Comparison of ENCODE assay signal across 11 cellular contexts in genomic region chr9:133492061-133493021, GRCh38. TPM values are rescaled to one million over a fixed set of nuclear protein-coding genes. Genes with fewer than 3 reads are reported as not detected.
DNase-seq lines count a peak whose midpoint lies in the region; ATAC-seq, FAIRE-seq and TF ChIP-seq lines count a peak whose summit lies in the region.
"Had no signal": no experiment of that assay in that cellular context is flagged by ENCODE, and none has a peak within 500 bp of the region (broad histone marks: within the 10 kb centered on the region; RNA-seq: fewer than 3 reads in every experiment).

No MANE protein-coding gene starts in this region.

- H3K4me1 ChIP-seq in GM12878 (ENCODE audit: control insufficient read depth, insufficient read depth, low read length) = no peaks in the 10 kb centered on the region
- H3K4me1 ChIP-seq in keratinocyte (ENCODE audit: control insufficient read depth, extremely low read depth, insufficient read depth, low read length) = peaks cover 12% of the 10 kb centered on the region
- H3K4me1 ChIP-seq in thoracic aorta (ENCODE audit: control insufficient read depth in 1 of 2, low read depth in 2 of 2) = peaks cover 4 to 21% of the 10 kb centered on the region in 2 donors

- H3K79me2 ChIP-seq in GM12878 (ENCODE audit: control insufficient read depth, insufficient read depth, low read length) = no peaks in the 10 kb centered on the region
- no peaks in the 10 kb centered on the region for H3K79me2 ChIP-seq in keratinocyte (ENCODE audit: control insufficient read depth, insufficient read depth, low read length)

- FAIRE-seq in GM12878 (lab: Jason Lieb, UNC) (no peak), keratinocyte (lab: Jason Lieb, UNC) (no peak)

- WGBS in GM12878 (ENCODE audit: insufficient coverage, insufficient replicate concordance, low lambda C conversion rate, missing lambda C conversion rate) = 26% methylated on average over 32 of the region's 33 CpGs

- no peak overlapping the region for H3K27ac ChIP-seq in GM12878 (ENCODE audit: control insufficient read depth, insufficient read depth)
- peak overlapping the region; percentile 26 for H3K27ac ChIP-seq in keratinocyte (ENCODE audit: control insufficient read depth, insufficient read depth, low read length)
- peak overlapping the region; percentile 23 to 53 for H3K27ac ChIP-seq in thoracic aorta

- H3K4me2 ChIP-seq in GM12878 (ENCODE audit: control insufficient read depth, insufficient read depth) (no peak overlapping the region), keratinocyte (ENCODE audit: control insufficient read depth, extremely low read depth, insufficient read depth, low read depth, low read length) (peak overlapping the region; percentile 20)

- SMC1A ChIA-PET in GM12878 (lab: Charles Lee; ENCODE audit: uncharacterized antibody, unreplicated experiment) = no interaction called here

- CTCF ChIA-PET in GM12878 (lab: Yijun Ruan, JAX) = no interaction called here

- H3K9ac ChIP-seq in GM12878 (ENCODE audit: control insufficient read depth, insufficient read depth, low read length) (no peak overlapping the region), keratinocyte (ENCODE audit: control insufficient read depth, extremely low read depth, insufficient read depth, low read length) (peak overlapping the region; percentile 15)

- dilution Hi-C loops in keratinocyte (cut with MboI; ENCODE audit: extremely low pct_ligation_motif_present, low sequenced_read_pairs) = no loop called here

- H3K9me1 ChIP-seq in keratinocyte (ENCODE audit: control insufficient read depth, extremely low read depth, insufficient read depth, low read length) = no peaks in the 10 kb centered on the region

- H3K4me1 Mint-ChIP-seq in progenitor cell of endocrine pancreas (ENCODE audit: low read depth) = no peaks in the 10 kb centered on the region
- H3K4me1 Mint-ChIP-seq: activated naive CD8-positive, alpha-beta T cell treated with anti-CD3 and anti-CD28 coated beads, Interleukin-2, amount 50 U/mL, for 24 hours had no signal

- H3K27me3 ChIP-seq in GM12878 (replicated peaks in 1 of 2; ENCODE audit: control insufficient read depth in 2 of 2, insufficient read depth in 2 of 2, low read length in 1 of 2) (no peaks in the 10 kb centered on the region; a peak in 3 of 4 replicates), keratinocyte (ENCODE audit: control insufficient read depth, extremely low read depth, insufficient read depth, low read length) (peaks cover 18% of the 10 kb centered on the region), thoracic aorta (replicated peaks; ENCODE audit: insufficient read depth) (no peaks in the 10 kb centered on the region)

- H3K4me3 Mint-ChIP-seq in progenitor cell of endocrine pancreas (ENCODE audit: low read depth) = no peak overlapping the region
- H3K4me3 Mint-ChIP-seq: activated naive CD8-positive, alpha-beta T cell treated with anti-CD3 and anti-CD28 coated beads, Interleukin-2, amount 50 U/mL, for 24 hours had no signal

- no peaks in the 10 kb centered on the region for H3K36me3 Mint-ChIP-seq in progenitor cell of endocrine pancreas (ENCODE audit: insufficient read depth)

- no peak for TF ChIP-seq RAD21 in GM12878 (IDR thresholded peaks at IDR 0.05; ENCODE audit: insufficient read depth, low read depth, low read length)

- H3K27me3 Mint-ChIP-seq in progenitor cell of endocrine pancreas = peaks cover 6% of the 10 kb centered on the region
- H3K27me3 Mint-ChIP-seq: activated naive CD8-positive, alpha-beta T cell treated with anti-CD3 and anti-CD28 coated beads, Interleukin-2, amount 50 U/mL, for 24 hours had no signal

- H4K20me1 ChIP-seq in GM12878 (ENCODE audit: control insufficient read depth, insufficient read depth) (no peaks in the 10 kb centered on the region), keratinocyte (ENCODE audit: control insufficient read depth, extremely low read depth, insufficient read depth, low read length) (no peaks in the 10 kb centered on the region)

- no peaks in the 10 kb centered on the region for H3K9me3 Mint-ChIP-seq in progenitor cell of endocrine pancreas (ENCODE audit: low read depth)
- H3K9me3 Mint-ChIP-seq: activated naive CD8-positive, alpha-beta T cell treated with anti-CD3 and anti-CD28 coated beads, Interleukin-2, amount 50 U/mL, for 24 hours had no signal

- intact Hi-C loops in GM12878 (cut with micrococcal nuclease; ENCODE audit: unreplicated experiment) = no loop called here

- H3K9me3 ChIP-seq in GM12878 (replicated peaks; ENCODE audit: control insufficient read depth, insufficient read depth, low read length) (no peaks in the 10 kb centered on the region), keratinocyte (ENCODE audit: control insufficient read depth, low read depth, low read length) (no peaks in the 10 kb centered on the region), thoracic aorta (no peaks in the 10 kb centered on the region)

- POLR2A ChIA-PET in GM12878 (lab: Charles Lee) = no interaction called here

- no peak overlapping the region for H3K27ac Mint-ChIP-seq in progenitor cell of endocrine pancreas
- H3K27ac Mint-ChIP-seq: activated naive CD8-positive, alpha-beta T cell treated with anti-CD3 and anti-CD28 coated beads, Interleukin-2, amount 50 U/mL, for 24 hours had no signal

- H2AFZ ChIP-seq in GM12878 (ENCODE audit: control insufficient read depth, low read depth, low read length) (no peak overlapping the region), keratinocyte (ENCODE audit: control insufficient read depth, low read length) (peak overlapping the region; percentile 53)

- RAD21 ChIA-PET in GM12878 (lab: Charles Lee; ENCODE audit: unreplicated experiment) = no interaction called here

- no peak for TF ChIP-seq CTCF in GM12878 (IDR thresholded peaks at IDR 0.05 in 2 of 3, conservative IDR thresholded peaks at IDR 0.05 in 1 of 3; ENCODE audit: control insufficient read depth in 2 of 3, extremely low read depth in 1 of 3, insufficient read depth in 1 of 3, low read depth in 3 of 3, low read length in 3 of 3)
- no peak for TF ChIP-seq CTCF in keratinocyte (optimal IDR thresholded peaks at IDR 0.05 in 1 of 3, IDR thresholded peaks at IDR 0.05 in 1 of 3, conservative IDR thresholded peaks at IDR 0.05 in 1 of 3; ENCODE audit: extremely low read depth in 1 of 3, insufficient read depth in 2 of 3, low read length in 3 of 3)
- no peak for TF ChIP-seq CTCF in thoracic aorta (IDR thresholded peaks at IDR 0.05)
- TF ChIP-seq CTCF in progenitor cell of endocrine pancreas (IDR thresholded peaks at IDR 0.05; ENCODE audit: unreplicated experiment) = no peak

- peak; percentile 36; the same call in 1 of the 3 replicates for ATAC-seq in GM12878
- no peak for ATAC-seq in thoracic aorta (ENCODE audit: insufficient number of reproducible peaks, low FRiP score, low read depth)
- ATAC-seq in GM18868 (IDR thresholded peaks at IDR 0.05; ENCODE audit: unreplicated experiment) = no peak
- no peak for ATAC-seq in esophagus mucosa
- ATAC-seq: activated naive CD8-positive, alpha-beta T cell treated with anti-CD3 and anti-CD28 coated beads, Interleukin-2, amount 50 U/mL, for 24 hours had no signal

- no peak for TF ChIP-seq POLR2A in GM12878 (IDR thresholded peaks at IDR 0.05; ENCODE audit: low read depth, low read length)

- no TSS peak for BruUV-seq in GM12878 (replicated peaks; lab: Mats Ljungman, UMichigan)

- H3K36me3 ChIP-seq in GM12878 (ENCODE audit: control insufficient read depth in 2 of 2, insufficient read depth in 2 of 2, low read length in 1 of 2) (no peaks in the 10 kb centered on the region), keratinocyte (ENCODE audit: control insufficient read depth in 2 of 2, extremely low read depth in 1 of 2, insufficient read depth in 2 of 2, low read length in 2 of 2) (no peaks in the 10 kb centered on the region), thoracic aorta (no peaks in the 10 kb centered on the region)

- no peak for TF ChIP-seq EP300 in GM12878 (IDR thresholded peaks at IDR 0.05; ENCODE audit: borderline replicate concordance in 1 of 2, control insufficient read depth in 1 of 2, low read depth in 2 of 2, low read length in 2 of 2)

- no peak overlapping the region for H3K4me3 ChIP-seq in GM12878
- no peak overlapping the region for H3K4me3 ChIP-seq in keratinocyte (ENCODE audit: control insufficient read depth in 2 of 3, extremely low read depth in 1 of 3, insufficient read depth in 2 of 3, low read depth in 1 of 3, low read length in 3 of 3)
- H3K4me3 ChIP-seq in thoracic aorta = no peak overlapping the region

- in situ Hi-C loops in GM12878 (cut with MboI) = no loop called here

- peak; percentile 81 for DNase-seq in LHCN-M2 (ENCODE audit: low read depth)
- DNase-seq in GM12878 (ENCODE audit: low read depth, low spot score) = no peak
- DNase-seq in keratinocyte (ENCODE audit: low read depth, low spot score) = no peak
- no peak for DNase-seq in thoracic aorta (ENCODE audit: low spot score)
- DNase-seq in progenitor cell of endocrine pancreas (ENCODE audit: low spot score, unreplicated experiment) = no peak
- DNase-seq in ureter (ENCODE audit: low spot score) = no peak
- DNase-seq: activated naive CD8-positive, alpha-beta T cell treated with anti-CD3 and anti-CD28 coated beads, Interleukin-2, amount 50 U/mL, for 24 hours had no signal

RNA-seq across cellular contexts. Expression of gene SLC2A6, which starts 13.4 kb away (rescaled TPM):
- total RNA-seq in LHCN-M2 (2014; rRNA removed) = 16.6 and 19.1 TPM in 2 replicates
- 15.0 TPM for polyA plus RNA-seq in LHCN-M2 (2012)
- total RNA-seq in GM12878 (2013; cell fraction: nucleolus; rRNA removed) = 74.1 and 77.8 TPM in 2 replicates
- total RNA-seq in GM12878 (2014; rRNA removed) = 30.4 and 32.4 TPM in 2 replicates
- 8.3 and 9.4 TPM in 2 replicates for total RNA-seq in GM12878 (2014; rRNA removed; fragmentation: Illumina TruSeq; extraction: Trizol)
- total RNA-seq in GM12878 (2021) = 34.1 and 36.4 TPM in 2 replicates
- polyA plus RNA-seq in GM12878 (2011; ENCODE audit: low read depth) = 4.8 TPM
- 4.3 and 11.7 TPM in 2 replicates for polyA plus RNA-seq in GM12878 (2011; rRNA removed)
- polyA plus RNA-seq in GM12878 (2011; cell fraction: cytosol; rRNA removed) = 15.7 and 29.5 TPM in 2 replicates
- 26.2 and 33.5 TPM in 2 replicates for polyA plus RNA-seq in GM12878 (2011; cell fraction: nucleus; rRNA removed)
- polyA plus RNA-seq in GM12878 (2012) = 15.2 and 16.5 TPM in 2 replicates
- 4.3 and 6.6 TPM in 2 replicates for polyA plus RNA-seq in GM12878 (2014; fragmentation: Illumina TruSeq; extraction: Trizol)
- 1 to 10 TPM; 1.1 to 6.1 TPM for polyA plus RNA-seq in GM12878 (2014; fragmentation: Nextera tagmentation; extraction: Ambion mirVana)
- polyA plus RNA-seq in GM12878 (2014; rRNA removed) = 37.9 and 44.7 TPM in 2 replicates
- polyA plus RNA-seq in GM12878 (2016; fragmentation: Nextera tagmentation; extraction: Ambion mirVana) = 10 to 100 TPM; 24.8 to 28.0 TPM
- 11.8 and 29.6 TPM in 2 replicates for polyA minus RNA-seq in GM12878 (2011; rRNA and poly(A)+ RNA removed)
- 13.6 and 14.0 TPM in 2 replicates for polyA minus RNA-seq in GM12878 (2011; cell fraction: cytosol; rRNA and poly(A)+ RNA removed)
- polyA minus RNA-seq in GM12878 (2011; cell fraction: nucleus; rRNA and poly(A)+ RNA removed) = 38.4 and 46.0 TPM in 2 replicates
- polyA plus RNA-seq in keratinocyte = 15.9 to 30.4 TPM (median 28.3 TPM) in 3 replicates
- polyA plus RNA-seq in keratinocyte (2011; ENCODE audit: low read depth) = 0.37 TPM
- 8.7 and 18.3 TPM in 2 replicates for polyA plus RNA-seq in keratinocyte (2011; cell fraction: cytosol; rRNA removed)
- 38.1 and 56.6 TPM in 2 replicates for polyA plus RNA-seq in keratinocyte (2011; cell fraction: nucleus; rRNA removed)
- 1.7 and 36.9 TPM in 2 replicates for polyA plus RNA-seq in keratinocyte (2012; ENCODE audit: low replicate concordance)
- 20.1 to 34.4 TPM (median 21.4 TPM) in 3 replicates for polyA minus RNA-seq in keratinocyte
- 48.9 TPM for polyA minus RNA-seq in keratinocyte (2011; cell fraction: cytosol; rRNA and poly(A)+ RNA removed)
- 57.7 and 76.3 TPM in 2 replicates for polyA minus RNA-seq in keratinocyte (2011; cell fraction: nucleus; rRNA and poly(A)+ RNA removed)
- 1 to 10 TPM; 4.6 to 8.8 TPM for total RNA-seq in thoracic aorta
- total RNA-seq in progenitor cell of endocrine pancreas = 4.7 and 5.2 TPM in 2 replicates
- total RNA-seq in esophagus mucosa = 0.80 TPM
- 19.6 TPM for total RNA-seq in ureter

RNA-seq across cellular contexts. Expression of gene MYMK, which starts 32.4 kb away (rescaled TPM):
- total RNA-seq in LHCN-M2 (2014; rRNA removed) (0.63 TPM in 1 of 2 replicates, not detected in the other), GM12878 (2014; rRNA removed) (not detected in 2 replicates), GM12878 (2014; rRNA removed; fragmentation: Illumina TruSeq; extraction: Trizol) (not detected in 2 replicates), GM12878 (2021) (not detected in 2 replicates), thoracic aorta (not detected), progenitor cell of endocrine pancreas (not detected in 2 replicates), esophagus mucosa (not detected), ureter (not detected)
- polyA plus RNA-seq in LHCN-M2 (2012) = 0.40 TPM
- not detected in 2 replicates for total RNA-seq in GM12878 (2013; cell fraction: nucleolus; rRNA removed)
- not detected for polyA plus RNA-seq in GM12878 (2011; ENCODE audit: low read depth)
- polyA plus RNA-seq in GM12878 (2011; rRNA removed) (not detected in 2 replicates), GM12878 (2014; fragmentation: Illumina TruSeq; extraction: Trizol) (not detected in 2 replicates), GM12878 (2014; fragmentation: Nextera tagmentation; extraction: Ambion mirVana) (not detected), GM12878 (2014; rRNA removed) (not detected in 2 replicates), GM12878 (2016; fragmentation: Nextera tagmentation; extraction: Ambion mirVana) (not detected), keratinocyte (not detected in 3 replicates)
- polyA plus RNA-seq in GM12878 (2011; cell fraction: cytosol; rRNA removed) = not detected in 2 replicates
- not detected in 2 replicates for polyA plus RNA-seq in GM12878 (2011; cell fraction: nucleus; rRNA removed)
- not detected in 2 replicates for polyA plus RNA-seq in GM12878 (2012)
- polyA minus RNA-seq in GM12878 (2011; rRNA and poly(A)+ RNA removed) = not detected in 2 replicates
- not detected in 2 replicates for polyA minus RNA-seq in GM12878 (2011; cell fraction: cytosol; rRNA and poly(A)+ RNA removed)
- not detected in 2 replicates for polyA minus RNA-seq in GM12878 (2011; cell fraction: nucleus; rRNA and poly(A)+ RNA removed)
- not detected for polyA plus RNA-seq in keratinocyte (2011; ENCODE audit: low read depth)
- polyA plus RNA-seq in keratinocyte (2011; cell fraction: cytosol; rRNA removed) = not detected in 2 replicates
- polyA plus RNA-seq in keratinocyte (2011; cell fraction: nucleus; rRNA removed) = not detected in 2 replicates
- polyA plus RNA-seq in keratinocyte (2012; ENCODE audit: low replicate concordance) = not detected in 2 replicates
- polyA minus RNA-seq in keratinocyte = not detected in 3 replicates
- polyA minus RNA-seq in keratinocyte (2011; cell fraction: cytosol; rRNA and poly(A)+ RNA removed) = not detected
- not detected in 2 replicates for polyA minus RNA-seq in keratinocyte (2011; cell fraction: nucleus; rRNA and poly(A)+ RNA removed)
- total RNA-seq: HT-29 had no signal
- polyA plus RNA-seq: neural cell had no signal

RNA-seq across cellular contexts. Expression of gene CACFD1, which starts 32.6 kb away (rescaled TPM):
- total RNA-seq in LHCN-M2 (2014; rRNA removed) (7.4 and 8.2 TPM in 2 replicates), GM12878 (2014; rRNA removed) (1.6 and 2.3 TPM in 2 replicates), GM12878 (2014; rRNA removed; fragmentation: Illumina TruSeq; extraction: Trizol) (0.45 and 0.64 TPM in 2 replicates), GM12878 (2021) (2.7 and 4.0 TPM in 2 replicates), thoracic aorta (10 to 100 TPM; 15.8 to 19.5 TPM), progenitor cell of endocrine pancreas (55.6 and 56.2 TPM in 2 replicates), esophagus mucosa (7.4 TPM), ureter (24.9 TPM)
- 9.0 TPM for polyA plus RNA-seq in LHCN-M2 (2012)
- total RNA-seq in GM12878 (2013; cell fraction: nucleolus; rRNA removed) = 8.8 and 9.0 TPM in 2 replicates
- polyA plus RNA-seq in GM12878 (2011; ENCODE audit: low read depth) = 0.87 TPM
- polyA plus RNA-seq in GM12878 (2011; rRNA removed) (2.7 and 5.8 TPM in 2 replicates), GM12878 (2014; fragmentation: Illumina TruSeq; extraction: Trizol) (0.14 and 0.35 TPM in 2 replicates), GM12878 (2014; fragmentation: Nextera tagmentation; extraction: Ambion mirVana) (under 1 TPM in 1 of 2 experiments, not detected in 1; 0.09 TPM), GM12878 (2014; rRNA removed) (1.4 and 3.6 TPM in 2 replicates), GM12878 (2016; fragmentation: Nextera tagmentation; extraction: Ambion mirVana) (1 to 10 TPM in 1 of 2 experiments, under 1 TPM in 1; 0.98 to 1.4 TPM), keratinocyte (2.5 to 6.0 TPM (median 3.4 TPM) in 3 replicates)
- 5.2 and 7.4 TPM in 2 replicates for polyA plus RNA-seq in GM12878 (2011; cell fraction: cytosol; rRNA removed)
- polyA plus RNA-seq in GM12878 (2011; cell fraction: nucleus; rRNA removed) = 11.7 and 14.1 TPM in 2 replicates
- polyA plus RNA-seq in GM12878 (2012) = 2.4 and 2.6 TPM in 2 replicates
- 5.6 and 10.7 TPM in 2 replicates for polyA minus RNA-seq in GM12878 (2011; rRNA and poly(A)+ RNA removed)
- 3.0 and 4.4 TPM in 2 replicates for polyA minus RNA-seq in GM12878 (2011; cell fraction: cytosol; rRNA and poly(A)+ RNA removed)
- 11.6 and 16.0 TPM in 2 replicates for polyA minus RNA-seq in GM12878 (2011; cell fraction: nucleus; rRNA and poly(A)+ RNA removed)
- polyA plus RNA-seq in keratinocyte (2011; ENCODE audit: low read depth) = 2.0 TPM
- 2.3 and 3.7 TPM in 2 replicates for polyA plus RNA-seq in keratinocyte (2011; cell fraction: cytosol; rRNA removed)
- 4.6 and 6.6 TPM in 2 replicates for polyA plus RNA-seq in keratinocyte (2011; cell fraction: nucleus; rRNA removed)
- 4.5 and 4.8 TPM in 2 replicates for polyA plus RNA-seq in keratinocyte (2012; ENCODE audit: low replicate concordance)
- polyA minus RNA-seq in keratinocyte = 3.4 to 13.7 TPM (median 3.4 TPM) in 3 replicates
- polyA minus RNA-seq in keratinocyte (2011; cell fraction: cytosol; rRNA and poly(A)+ RNA removed) = 8.1 TPM
- polyA minus RNA-seq in keratinocyte (2011; cell fraction: nucleus; rRNA and poly(A)+ RNA removed) = 5.1 and 8.1 TPM in 2 replicates

RNA-seq across cellular contexts. Expression of gene ADAMTSL2, which starts 42.2 kb away (rescaled TPM):
- total RNA-seq in LHCN-M2 (2014; rRNA removed) = 0.32 TPM in 1 of 2 replicates, not detected in the other
- 0.05 TPM for polyA plus RNA-seq in LHCN-M2 (2012)
- not detected in 2 replicates for total RNA-seq in GM12878 (2013; cell fraction: nucleolus; rRNA removed)
- not detected in 2 replicates for total RNA-seq in GM12878 (2014; rRNA removed)
- not detected in 2 replicates for total RNA-seq in GM12878 (2014; rRNA removed; fragmentation: Illumina TruSeq; extraction: Trizol)
- total RNA-seq in GM12878 (2021) = 0.05 TPM in 1 of 2 replicates, not detected in the other
- polyA plus RNA-seq in GM12878 (2011; ENCODE audit: low read depth) = not detected
- polyA plus RNA-seq in GM12878 (2011; rRNA removed) = 0.07 TPM in 1 of 2 replicates, not detected in the other
- 0.10 and 0.12 TPM in 2 replicates for polyA plus RNA-seq in GM12878 (2011; cell fraction: cytosol; rRNA removed)
- polyA plus RNA-seq in GM12878 (2011; cell fraction: nucleus; rRNA removed) = 0.35 and 0.40 TPM in 2 replicates
- 0.10 TPM in 1 of 2 replicates, not detected in the other for polyA plus RNA-seq in GM12878 (2012)
- polyA plus RNA-seq in GM12878 (2014; fragmentation: Illumina TruSeq; extraction: Trizol) = not detected in 2 replicates
- polyA plus RNA-seq in GM12878 (2014; fragmentation: Nextera tagmentation; extraction: Ambion mirVana) = not detected
- 0.04 TPM in 1 of 2 replicates, not detected in the other for polyA plus RNA-seq in GM12878 (2014; rRNA removed)
- polyA plus RNA-seq in GM12878 (2016; fragmentation: Nextera tagmentation; extraction: Ambion mirVana) = not detected
- 0.21 and 0.22 TPM in 2 replicates for polyA minus RNA-seq in GM12878 (2011; rRNA and poly(A)+ RNA removed)
- polyA minus RNA-seq in GM12878 (2011; cell fraction: cytosol; rRNA and poly(A)+ RNA removed) = not detected in 2 replicates
- polyA minus RNA-seq in GM12878 (2011; cell fraction: nucleus; rRNA and poly(A)+ RNA removed) = 0.12 and 0.19 TPM in 2 replicates
- not detected in 3 replicates for polyA plus RNA-seq in keratinocyte
- polyA plus RNA-seq in keratinocyte (2011; ENCODE audit: low read depth) = not detected
- polyA plus RNA-seq in keratinocyte (2011; cell fraction: cytosol; rRNA removed) = not detected in 2 replicates
- not detected in 2 replicates for polyA plus RNA-seq in keratinocyte (2011; cell fraction: nucleus; rRNA removed)
- not detected in 2 replicates for polyA plus RNA-seq in keratinocyte (2012; ENCODE audit: low replicate concordance)
- polyA minus RNA-seq in keratinocyte = not detected in 3 replicates
- polyA minus RNA-seq in keratinocyte (2011; cell fraction: cytosol; rRNA and poly(A)+ RNA removed) = not detected
- not detected in 2 replicates for polyA minus RNA-seq in keratinocyte (2011; cell fraction: nucleus; rRNA and poly(A)+ RNA removed)
- 1 to 10 TPM; 2.8 to 5.5 TPM for total RNA-seq in thoracic aorta
- 0.07 and 0.14 TPM in 2 replicates for total RNA-seq in progenitor cell of endocrine pancreas
- total RNA-seq in esophagus mucosa = 0.88 TPM
- 8.8 TPM for total RNA-seq in ureter
